ENCODE assay signal across 8 cellular contexts in genomic region chr3:73100734-73101550, GRCh38. TPM values are rescaled to one million over a fixed set of nuclear protein-coding genes. Genes with fewer than 3 reads are reported as not detected.
DNase-seq lines count a peak whose midpoint lies in the region; ATAC-seq and TF ChIP-seq lines count a peak whose summit lies in the region.

No MANE protein-coding gene starts in this region.

- H4K20me1 ChIP-seq in MM.1S (ENCODE audit: insufficient read depth, low read length), result no peaks in the 10 kb centered on the region

- ATAC-seq in upper lobe of right lung, result peak; percentile 94

- H2AK5ac ChIP-seq in trophoblast cell (ENCODE audit: low read length), result no peak overlapping the region

- H2BK12ac ChIP-seq in trophoblast cell (ENCODE audit: low read length), result no peak overlapping the region

- H3K27ac Mint-ChIP-seq in glutamatergic neuron (ENCODE audit: unreplicated experiment), result no peak overlapping the region

- H3K4me2 ChIP-seq in MM.1S (ENCODE audit: low read depth, low read length) (no peak overlapping the region), trophoblast cell (ENCODE audit: low read length) (no peak overlapping the region)

- no peak overlapping the region for H4K8ac ChIP-seq in trophoblast cell (ENCODE audit: low read depth, low read length)

- no peak overlapping the region for H2AFZ ChIP-seq in MM.1S (ENCODE audit: low read length)
- H2AFZ ChIP-seq in trophoblast cell (ENCODE audit: insufficient read depth, low read length, poor library complexity), result no peak overlapping the region

- H3K4me3 Mint-ChIP-seq in glutamatergic neuron (ENCODE audit: unreplicated experiment), result no peak overlapping the region

- H3K27ac ChIP-seq in MM.1S (ENCODE audit: low read length) (no peak overlapping the region), trophoblast cell (ENCODE audit: low read depth, low read length) (no peak overlapping the region), upper lobe of right lung (no peak overlapping the region)

- no peak overlapping the region for H3K23ac ChIP-seq in trophoblast cell (ENCODE audit: low read length)

- H3K9me3 Mint-ChIP-seq in glutamatergic neuron (ENCODE audit: unreplicated experiment), result peaks cover 3% of the 10 kb centered on the region

- TF ChIP-seq CTCF in MM.1S (IDR thresholded peaks at IDR 0.05; ENCODE audit: low read length), result peak; percentile 92
- peak; percentile 98 for TF ChIP-seq CTCF in glutamatergic neuron (IDR thresholded peaks at IDR 0.05; ENCODE audit: partially characterized antibody, unreplicated experiment)
- TF ChIP-seq CTCF in upper lobe of right lung (IDR thresholded peaks at IDR 0.05), result peak; percentile 96

- H3K9ac ChIP-seq in ES-I3 (ENCODE audit: low read depth, low read length) (0 out of 2 replicates have a peak overlapping the region, but pooled peaks have one; percentile 12), MM.1S (ENCODE audit: low read length) (no peak overlapping the region), trophoblast cell (ENCODE audit: low read length) (no peak overlapping the region)

- H3K27me3 Mint-ChIP-seq in glutamatergic neuron (ENCODE audit: unreplicated experiment), result peaks cover 1% of the 10 kb centered on the region

- H4K12ac ChIP-seq in trophoblast cell (ENCODE audit: low read depth, low read length), result no peak overlapping the region

- H3K4me3 ChIP-seq in MM.1S (ENCODE audit: low read length) (no peak overlapping the region), trophoblast cell (ENCODE audit: low read depth, low read length) (no peak overlapping the region), upper lobe of right lung (no peak overlapping the region)

- no peak overlapping the region for H4K91ac ChIP-seq in trophoblast cell (ENCODE audit: low read depth, low read length)

- H3K36me3 ChIP-seq in ES-I3 (ENCODE audit: insufficient read depth, low read length) (no peaks in the 10 kb centered on the region), MM.1S (replicated peaks; ENCODE audit: insufficient read depth, low read length) (no peaks in the 10 kb centered on the region), trophoblast cell (ENCODE audit: control insufficient read depth in 1 of 2, insufficient read depth in 2 of 2, low read length in 2 of 2) (no peaks in the 10 kb centered on the region), upper lobe of right lung (no peaks in the 10 kb centered on the region)

- no peak overlapping the region for H3K14ac ChIP-seq in trophoblast cell (ENCODE audit: low read length)

- H3K18ac ChIP-seq in trophoblast cell (ENCODE audit: low read length), result no peak overlapping the region

- no peaks in the 10 kb centered on the region; the same call in 1 of the 2 replicates for H3K4me1 ChIP-seq in ES-I3 (ENCODE audit: insufficient read depth, low read length)
- H3K4me1 ChIP-seq in MM.1S (ENCODE audit: low read length), result no peaks in the 10 kb centered on the region
- no peaks in the 10 kb centered on the region for H3K4me1 ChIP-seq in trophoblast cell (ENCODE audit: control insufficient read depth in 1 of 2, insufficient read depth in 2 of 2, low read length in 2 of 2)
- H3K4me1 ChIP-seq in upper lobe of right lung, result no peaks in the 10 kb centered on the region

- H3K9me2 ChIP-seq in MM.1S (replicated peaks; ENCODE audit: insufficient read depth, low read length), result no peaks in the 10 kb centered on the region

- no CpG with 5 or more reads among the region's 10 CpGs for WGBS in trophoblast cell (ENCODE audit: extremely low coverage, insufficient coverage, insufficient read length)

- no peak overlapping the region for H3K4ac ChIP-seq in trophoblast cell (ENCODE audit: low read depth, low read length)

- H3K27me3 ChIP-seq in MM.1S (replicated peaks; ENCODE audit: insufficient read depth, low read length) (no peaks in the 10 kb centered on the region), trophoblast cell (ENCODE audit: insufficient read depth, low read length) (no peaks in the 10 kb centered on the region), upper lobe of right lung (no peaks in the 10 kb centered on the region)

- H3K9me3 ChIP-seq in ES-I3 (ENCODE audit: control insufficient read depth, insufficient read depth, low read length), result no peaks in the 10 kb centered on the region
- no peaks in the 10 kb centered on the region for H3K9me3 ChIP-seq in MM.1S (replicated peaks; ENCODE audit: insufficient read depth, low read length)
- peaks cover 2% of the 10 kb centered on the region for H3K9me3 ChIP-seq in trophoblast cell (ENCODE audit: insufficient read depth, low read depth, low read length)
- H3K9me3 ChIP-seq in upper lobe of right lung, result no peaks in the 10 kb centered on the region

- H3K79me1 ChIP-seq in trophoblast cell (ENCODE audit: low read length), result no peaks in the 10 kb centered on the region

- H2BK120ac ChIP-seq in trophoblast cell (ENCODE audit: insufficient read depth, low read length, poor library complexity), result no peak overlapping the region

- H3K36me3 Mint-ChIP-seq in glutamatergic neuron (ENCODE audit: unreplicated experiment), result peaks cover 4% of the 10 kb centered on the region

- H3K79me2 ChIP-seq in MM.1S (ENCODE audit: low read length), result no peaks in the 10 kb centered on the region
- no peaks in the 10 kb centered on the region for H3K79me2 ChIP-seq in trophoblast cell (ENCODE audit: control insufficient read depth, insufficient read depth, low read length, poor library complexity)

- no peaks in the 10 kb centered on the region for H3F3A ChIP-seq in MM.1S (ENCODE audit: insufficient read depth, low read length)

- no peaks in the 10 kb centered on the region for H3K4me1 Mint-ChIP-seq in glutamatergic neuron (ENCODE audit: low read depth, unreplicated experiment)

- intact Hi-C loops in upper lobe of right lung (cut with DNase I), result loop anchor here (5.0 kb wide), 1 partner anchor 331 kb away; no protein-coding TSS in a partner anchor

- peak; percentile 56 for DNase-seq in H4 (ENCODE audit: low spot score)
- peak; percentile 85 for DNase-seq in MM.1S
- DNase-seq in SK-N-DZ (ENCODE audit: low spot score), result peak; percentile 80
- peak; percentile 76 for DNase-seq in activated naive CD4-positive, alpha-beta T cell treated with Interleukin-2 at 50 U/mL for 16 hours
- peak; percentile 88 for DNase-seq in glutamatergic neuron
- peak; percentile 75 to 95 for DNase-seq in trophoblast cell
- peak; percentile 67 for DNase-seq in upper lobe of right lung

- H2BK5ac ChIP-seq in trophoblast cell (ENCODE audit: low read depth, low read length, poor library complexity), result no peak overlapping the region

RNA-seq across cellular contexts. Expression of gene EBLN2, which starts 39.5 kb away (rescaled TPM):
- 0.04 and 0.76 TPM in 2 replicates for total RNA-seq in H4 (2014; rRNA removed; shearing (Covaris generic))
- polyA plus RNA-seq in SK-N-DZ (2014; cell fraction: cytosol; rRNA removed), result 0.43 and 1.1 TPM in 2 replicates
- 4.5 and 11.5 TPM in 2 replicates for polyA plus RNA-seq in SK-N-DZ (2014; cell fraction: nucleus; rRNA removed)
- total RNA-seq in glutamatergic neuron (ENCODE audit: unreplicated experiment) (5.7 TPM), upper lobe of right lung (4.0 TPM)
- 2.2 TPM in 2 replicates for polyA plus RNA-seq in trophoblast cell (2013)
